29 cellular contexts compared by ENCODE assay signal in genomic region chr2:204205548-204205947, GRCh38.
DNase-seq lines count a peak whose midpoint lies in the region; ATAC-seq, FAIRE-seq and TF ChIP-seq lines count a peak whose summit lies in the region.
"Had no signal": no experiment of that assay in that cellular context is flagged by ENCODE, and none has a peak within 500 bp of the region (broad histone marks: within the 10 kb centered on the region; RNA-seq: fewer than 3 reads in every experiment).

No MANE protein-coding gene starts in this region.

- no peaks in the 10 kb centered on the region for H3K27me3 Mint-ChIP-seq in glutamatergic neuron (ENCODE audit: unreplicated experiment)
- peaks cover 6% of the 10 kb centered on the region for H3K27me3 Mint-ChIP-seq in nephron (ENCODE audit: low read depth)

- ATAC-seq in GM19452 (IDR thresholded peaks at IDR 0.05; ENCODE audit: unreplicated experiment) (no peak), HG03442 (IDR thresholded peaks at IDR 0.05; ENCODE audit: unreplicated experiment) (no peak)
- ATAC-seq: activated CD8-positive, alpha-beta T cell treated with anti-CD3 and anti-CD28 coated beads, Interleukin-2, amount 10 ng/mL, durations not matched to agents 7 days and 5 days; foreskin keratinocyte; naive thymus-derived CD8-positive, alpha-beta T cell had no signal

- TF ChIP-seq CTCF in glutamatergic neuron (IDR thresholded peaks at IDR 0.05; ENCODE audit: partially characterized antibody, unreplicated experiment) = no peak
- TF ChIP-seq CTCF in nephron (IDR thresholded peaks at IDR 0.05; ENCODE audit: unreplicated experiment in 3 of 3) = no peak

- peaks cover 3% of the 10 kb centered on the region for H3K4me1 Mint-ChIP-seq in glutamatergic neuron (ENCODE audit: low read depth, unreplicated experiment)
- H3K4me1 Mint-ChIP-seq in nephron = peaks cover 30% of the 10 kb centered on the region

- no peak overlapping the region for H3K4me3 Mint-ChIP-seq in glutamatergic neuron (ENCODE audit: unreplicated experiment)
- H3K4me3 Mint-ChIP-seq in nephron = peak overlapping the region in 1 of 3 experiments; percentile 37
- H3K4me3 Mint-ChIP-seq: activated CD8-positive, alpha-beta T cell treated with anti-CD3 and anti-CD28 coated beads, Interleukin-2, amount 10 ng/mL, durations not matched to agents 7 days and 5 days; activated naive CD8-positive, alpha-beta T cell; naive thymus-derived CD8-positive, alpha-beta T cell had no signal

- peaks cover 3% of the 10 kb centered on the region for H3K9me3 Mint-ChIP-seq in glutamatergic neuron (ENCODE audit: unreplicated experiment)
- H3K9me3 Mint-ChIP-seq in nephron = no peaks in the 10 kb centered on the region
- H3K9me3 Mint-ChIP-seq: activated T-helper 2 cell treated with anti-CD3 and anti-CD28 coated beads, Interferon-gamma antibody, Interleukin-2, Interleukin-4, amounts not matched to agents 10 μg/mL and 5 μg/mL and 100 μg/mL, durations not matched to agents 14 hours and 24 hours and 36 hours; naive thymus-derived CD8-positive, alpha-beta T cell had no signal

- FAIRE-seq in RCC 7860 (lab: Jason Lieb, UNC) = no peak
- FAIRE-seq: GM12891, keratinocyte had no signal

- DNase-seq in DMS 273 treated with DMSO at 0.1 percent for 48 hours (lab: John Stamatoyannopoulos, UW) = peak; percentile 11
- DNase-seq in NCI-H82 (lab: John Stamatoyannopoulos, UW) = peak; percentile 96
- DNase-seq in glutamatergic neuron = peak; percentile 58
- DNase-seq in RCC 7860 (ENCODE audit: low spot score) = no peak
- no peak for DNase-seq in UCSD-AML1 (lab: John Stamatoyannopoulos, UW; ENCODE audit: unreplicated experiment)
- DNase-seq: ACHN; activated CD4-positive, CD25-positive, alpha-beta regulatory T cell treated with anti-CD3 and anti-CD28 coated beads, Interleukin-2, amount 50 U/mL, for 72 hours; activated CD8-positive, alpha-beta T cell treated with anti-CD3 and anti-CD28 coated beads, Interleukin-2, amount 10 ng/mL, durations not matched to agents 7 days and 5 days; aorta; Calu3; effector memory CD4-positive, alpha-beta T cell; EL; foreskin keratinocyte; naive thymus-derived CD8-positive, alpha-beta T cell; NCI-H1048; NCI-H187; NCI-H2171 treated with DMSO at 0.1 percent for 48 hours; NCI-H524 treated with DMSO at 0.1 percent for 48 hours; Peyer's patch; spleen; T-helper 1 cell; upper lobe of left lung had no signal

- no peaks in the 10 kb centered on the region for H3K36me3 Mint-ChIP-seq in glutamatergic neuron (ENCODE audit: unreplicated experiment)
- H3K36me3 Mint-ChIP-seq in nephron (ENCODE audit: low read depth) = no peaks in the 10 kb centered on the region
- H3K36me3 Mint-ChIP-seq: activated naive CD8-positive, alpha-beta T cell; naive thymus-derived CD8-positive, alpha-beta T cell had no signal

- no peak overlapping the region for H3K27ac Mint-ChIP-seq in glutamatergic neuron (ENCODE audit: unreplicated experiment)
- H3K27ac Mint-ChIP-seq in nephron = peak overlapping the region; percentile 50 to 85 (median 64)
- H3K27ac Mint-ChIP-seq: activated CD8-positive, alpha-beta T cell treated with anti-CD3 and anti-CD28 coated beads, Interleukin-2, amount 10 ng/mL, durations not matched to agents 7 days and 5 days; activated naive CD8-positive, alpha-beta T cell; activated T-helper 2 cell treated with anti-CD3 and anti-CD28 coated beads, Interferon-gamma antibody, Interleukin-2, Interleukin-4, amounts not matched to agents 10 μg/mL and 5 μg/mL and 100 μg/mL, durations not matched to agents 14 hours and 24 hours and 36 hours; naive thymus-derived CD8-positive, alpha-beta T cell had no signal

Comparison
In these comparisons a context has a peak if more than half of its experiments do, and no peak if none do; other contexts are left out.
1. DNase-seq: peak in DMS 273 treated with DMSO at 0.1 percent for 48 hours (single experiment), NCI-H82 (single experiment) and glutamatergic neuron (single experiment); none in RCC 7860 (single experiment) and UCSD-AML1 (single experiment).